Comparison of ENCODE assay signal across 16 cellular contexts in the genomic region with DNA sequence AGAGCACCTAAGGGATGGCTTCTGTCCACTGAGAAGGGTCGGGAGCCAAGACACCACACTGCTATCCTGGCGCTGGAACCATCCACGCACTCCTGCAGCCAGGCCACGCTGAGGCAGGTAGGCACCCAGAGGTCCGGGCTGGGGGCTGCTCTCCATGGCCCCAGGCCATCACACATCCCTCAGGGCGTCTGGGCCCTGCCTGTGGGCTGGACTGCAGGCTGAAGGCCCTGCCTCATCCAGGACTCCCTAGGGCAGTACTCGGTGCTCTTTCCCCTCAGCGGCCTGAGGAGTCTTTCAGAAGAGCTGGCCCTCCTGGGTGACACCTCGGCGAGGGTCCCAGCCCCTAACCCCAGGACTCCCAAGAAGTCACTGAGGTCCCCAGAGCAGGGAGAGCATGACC. TPM values are rescaled to one million over a fixed set of nuclear protein-coding genes. Genes with fewer than 3 reads are reported as not detected.
"Had no signal": no experiment of that assay in that cellular context is flagged by ENCODE, and none has a peak within 500 bp of the region (broad histone marks: within the 10 kb centered on the region; RNA-seq: fewer than 3 reads in every experiment).

No MANE protein-coding gene starts in this region.

- H3K4me3 ChIP-seq: left lung, mucosa of descending colon, sigmoid colon, testis, tibial artery had no signal

- H3K4me1 Mint-ChIP-seq: mesothelial cell of epicardium; naive B cell; neural crest cell; stimulated activated effector memory CD8-positive, alpha-beta T cell treated with anti-CD3 and anti-CD28 coated beads, Interleukin-12 subunit alpha, Interleukin-12 subunit beta, amount 100 ng/mL, for 72 hours had no signal

- H3K9me3 ChIP-seq: left lung, mucosa of descending colon, sigmoid colon, testis, tibial artery had no signal

- DNase-seq: cortex of kidney, left lung, mesenchymal stem cell, naive B cell, sigmoid colon, testis, tibial artery had no signal

- H3K4me3 Mint-ChIP-seq: effector memory CD8-positive, alpha-beta T cell; mesothelial cell of epicardium; naive B cell; natural killer cell treated with Interleukin-12 subunit alpha and Interleukin-12 subunit beta and Interleukin-15 and Interleukin-18, amount 100 ng/mL, for 72 hours; neural crest cell; stimulated activated effector memory CD8-positive, alpha-beta T cell treated with anti-CD3 and anti-CD28 coated beads, Interleukin-12 subunit alpha, Interleukin-12 subunit beta, amount 100 ng/mL, for 72 hours; type B pancreatic cell had no signal

- H3K9me3 Mint-ChIP-seq: effector memory CD8-positive, alpha-beta T cell; mesothelial cell of epicardium; naive B cell; natural killer cell treated with Interleukin-12 subunit alpha and Interleukin-12 subunit beta and Interleukin-15 and Interleukin-18, amount 100 ng/mL, for 72 hours; neural crest cell; stimulated activated effector memory CD8-positive, alpha-beta T cell treated with anti-CD3 and anti-CD28 coated beads, Interleukin-12 subunit alpha, Interleukin-12 subunit beta, amount 100 ng/mL, for 72 hours; type B pancreatic cell had no signal

- H3K27me3 ChIP-seq: left lung, sigmoid colon, testis, tibial artery had no signal

- H3K27ac Mint-ChIP-seq: effector memory CD8-positive, alpha-beta T cell; mesothelial cell of epicardium; natural killer cell treated with Interleukin-12 subunit alpha and Interleukin-12 subunit beta and Interleukin-15 and Interleukin-18, amount 100 ng/mL, for 72 hours; progenitor cell of endocrine pancreas; stimulated activated effector memory CD8-positive, alpha-beta T cell treated with anti-CD3 and anti-CD28 coated beads, Interleukin-12 subunit alpha, Interleukin-12 subunit beta, amount 100 ng/mL, for 72 hours; type B pancreatic cell had no signal

- H3K4me1 ChIP-seq: left lung, parathyroid adenoma, testis, tibial artery had no signal

- H3K27me3 Mint-ChIP-seq: effector memory CD8-positive, alpha-beta T cell; naive B cell; natural killer cell treated with Interleukin-12 subunit alpha and Interleukin-12 subunit beta and Interleukin-15 and Interleukin-18, amount 100 ng/mL, for 72 hours; progenitor cell of endocrine pancreas; type B pancreatic cell had no signal

- H3K36me3 Mint-ChIP-seq: natural killer cell treated with Interleukin-12 subunit alpha and Interleukin-12 subunit beta and Interleukin-15 and Interleukin-18, amount 100 ng/mL, for 72 hours; type B pancreatic cell had no signal

- H3K9ac ChIP-seq: parathyroid adenoma had no signal

- H3K27ac ChIP-seq: left lung, parathyroid adenoma, sigmoid colon, testis, tibial artery had no signal

RNA-seq across cellular contexts. Expression of a gene that starts 17.7 kb away (rescaled TPM):
- total RNA-seq: natural killer cell treated with Interleukin-12 subunit alpha and Interleukin-12 subunit beta and Interleukin-15 and Interleukin-18, amount 100 ng/mL, for 72 hours had no signal
